In the genomic region with DNA sequence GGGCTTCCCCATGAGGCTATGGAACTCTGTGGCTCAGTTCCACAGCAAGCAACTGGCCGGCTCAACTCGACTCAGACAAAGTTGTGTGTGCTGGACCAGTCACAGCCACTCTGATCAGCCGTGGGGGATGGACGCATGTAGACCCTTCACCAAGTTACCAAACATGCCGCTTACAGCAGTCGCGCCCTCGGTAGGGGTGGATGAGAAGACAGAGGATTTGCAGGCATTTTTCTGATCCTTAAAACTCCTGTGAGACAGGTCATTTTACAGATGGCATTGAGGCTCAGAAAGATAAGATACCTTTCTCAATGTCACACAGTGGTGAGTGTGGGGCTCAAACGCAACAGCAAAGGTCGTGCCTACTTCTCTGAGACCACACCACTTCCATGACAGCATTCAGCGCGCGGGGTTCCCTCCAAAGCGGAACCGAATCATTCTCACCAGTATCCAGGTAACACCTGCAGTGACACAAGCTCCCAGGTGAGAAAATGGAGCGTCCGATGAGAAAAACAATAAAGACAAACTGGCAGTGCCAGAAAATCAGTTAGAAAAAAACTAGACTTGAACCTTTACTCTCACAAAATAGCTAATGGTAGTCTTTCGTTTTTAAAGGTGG, we compare ENCODE assay signal across 13 cellular contexts.
DNase-seq lines count a peak whose midpoint lies in the region; ATAC-seq and TF ChIP-seq lines count a peak whose summit lies in the region.
"Had no signal": no experiment of that assay in that cellular context is flagged by ENCODE, and none has a peak within 500 bp of the region (broad histone marks: within the 10 kb centered on the region; RNA-seq: fewer than 3 reads in every experiment).

No MANE protein-coding gene starts in this region.

- no peak overlapping the region for H4K8ac ChIP-seq in mesendoderm (ENCODE audit: low read depth, low read length)

- CTCF ChIA-PET in WTC11 (lab: Charles Lee) = interaction anchor here (0.7 to 3.6 kb wide), 28 partner anchors 9 to 359 kb away, joined by 3 to 48 read pairs (median 4); partner anchors contain the start of genes PGM2 and RELL1

- no peak overlapping the region for H2BK120ac ChIP-seq in mesendoderm (ENCODE audit: low read depth, low read length)

- H3K27me3 ChIP-seq in GM23338 (ENCODE audit: insufficient read depth) = no peaks in the 10 kb centered on the region
- no peaks in the 10 kb centered on the region for H3K27me3 ChIP-seq in mesendoderm (ENCODE audit: insufficient read depth, low read length, poor library complexity)

- peak overlapping the region; percentile 34 for H3K56ac ChIP-seq in mesendoderm (ENCODE audit: low read length)

- no peaks in the 10 kb centered on the region for H3K79me1 ChIP-seq in mesendoderm (ENCODE audit: low read length)

- POLR2A ChIA-PET in WTC11 (lab: Charles Lee) = no interaction called here

- no peaks in the 10 kb centered on the region; the same call in 1 of the 2 replicates for H3K9me2 ChIP-seq in GM23338 (ENCODE audit: insufficient read depth)

- H4K20me1 ChIP-seq in GM23338 (replicated peaks; ENCODE audit: insufficient read depth) = no peaks in the 10 kb centered on the region

- H3K4me1 ChIP-seq in GM23338 (ENCODE audit: insufficient read depth) (no peaks in the 10 kb centered on the region), mesendoderm (ENCODE audit: control insufficient read depth, low read depth, low read length) (no peaks in the 10 kb centered on the region)

- H2AK5ac ChIP-seq in mesendoderm (ENCODE audit: low read length) = no peak overlapping the region

- H3K27ac Mint-ChIP-seq in CD14-positive monocyte = peak overlapping the region in 4 of 7 donors; percentile 23 to 76 (median 48)
- H3K27ac Mint-ChIP-seq in GM23338 = no peak overlapping the region
- no peak overlapping the region for H3K27ac Mint-ChIP-seq in WTC11
- H3K27ac Mint-ChIP-seq: activated CD4-positive, alpha-beta memory T cell treated with anti-CD3 and anti-CD28 coated beads for 36 hours; B cell; immature natural killer cell had no signal

- H3K27me3 Mint-ChIP-seq in CD14-positive monocyte (ENCODE audit: low read depth in 3 of 3) = peaks cover 0 to under 1% (median 0%) of the 10 kb centered on the region in 3 donors
- H3K27me3 Mint-ChIP-seq in GM23338 (ENCODE audit: insufficient read depth, low read depth, poor library complexity) = no peaks in the 10 kb centered on the region
- peaks cover 3% of the 10 kb centered on the region; the same call in 1 of the 2 replicates for H3K27me3 Mint-ChIP-seq in WTC11 (ENCODE audit: low read depth)
- H3K27me3 Mint-ChIP-seq: activated CD4-positive, alpha-beta memory T cell treated with anti-CD3 and anti-CD28 coated beads for 36 hours had no signal

- H3K27ac ChIP-seq in GM23338 (ENCODE audit: low read depth) = 0 out of 2 replicates have a peak overlapping the region, but pooled peaks have one; percentile 13
- no peak overlapping the region for H3K27ac ChIP-seq in mesendoderm (ENCODE audit: low read depth, low read length)

- no peak overlapping the region for H3K9ac ChIP-seq in mesendoderm (ENCODE audit: low read length)

- H3K4me1 Mint-ChIP-seq in CD14-positive monocyte = peaks cover 62% of the 10 kb centered on the region
- H3K4me1 Mint-ChIP-seq in GM23338 = peaks cover 20% of the 10 kb centered on the region
- peaks cover 30% of the 10 kb centered on the region for H3K4me1 Mint-ChIP-seq in WTC11

- H3K4me3 Mint-ChIP-seq in CD14-positive monocyte (no peak overlapping the region), GM23338 (no peak overlapping the region), WTC11 (no peak overlapping the region)
- H3K4me3 Mint-ChIP-seq: activated CD4-positive, alpha-beta memory T cell treated with anti-CD3 and anti-CD28 coated beads for 36 hours; B cell; immature natural killer cell had no signal

- peak overlapping the region; percentile 90; the same call in 1 of the 2 replicates for H2AFZ ChIP-seq in GM23338

- intact Hi-C loops in CD14-positive monocyte (cut with micrococcal nuclease) = loop anchor here (5.0 to 10.0 kb wide), 5 partner anchors 85 to 435 kb away; partner anchors contain the start of genes PGM2 (in 1 of the 2) and RELL1 (in 1 of the 2)

- H3K4me2 ChIP-seq in GM23338 (no peak overlapping the region), mesendoderm (ENCODE audit: low read length) (no peak overlapping the region)

- H3K36me3 Mint-ChIP-seq in CD14-positive monocyte (peaks cover 4 to 6% of the 10 kb centered on the region in 2 donors), GM23338 (ENCODE audit: low read depth) (no peaks in the 10 kb centered on the region), WTC11 (no peaks in the 10 kb centered on the region)
- H3K36me3 Mint-ChIP-seq: activated CD4-positive, alpha-beta memory T cell treated with anti-CD3 and anti-CD28 coated beads for 36 hours; immature natural killer cell had no signal

- no peak overlapping the region for H3K18ac ChIP-seq in mesendoderm (ENCODE audit: low read length)

- no peaks in the 10 kb centered on the region for H3K79me2 ChIP-seq in GM23338 (replicated peaks; ENCODE audit: insufficient read depth)
- H3K79me2 ChIP-seq in mesendoderm (ENCODE audit: control insufficient read depth, insufficient read depth, low read length) = no peaks in the 10 kb centered on the region

- H2BK15ac ChIP-seq in mesendoderm (replicated peaks; ENCODE audit: low read depth) = no peak overlapping the region

- peaks cover 4 to 13% (median 9%) of the 10 kb centered on the region in 7 donors for H3K9me3 Mint-ChIP-seq in CD14-positive monocyte
- no peaks in the 10 kb centered on the region for H3K9me3 Mint-ChIP-seq in GM23338
- H3K9me3 Mint-ChIP-seq in WTC11 = no peaks in the 10 kb centered on the region
- H3K9me3 Mint-ChIP-seq: activated CD4-positive, alpha-beta memory T cell treated with anti-CD3 and anti-CD28 coated beads for 36 hours; activated T-helper 2 cell treated with anti-CD3 and anti-CD28 coated beads, Interferon-gamma antibody, Interleukin-2, Interleukin-4, amounts not matched to agents 10 μg/mL and 5 μg/mL and 100 μg/mL, durations not matched to agents 14 hours and 24 hours and 36 hours; immature natural killer cell had no signal

- H3F3A ChIP-seq in GM23338 (replicated peaks; ENCODE audit: low read depth) = no peaks in the 10 kb centered on the region

- no peaks in the 10 kb centered on the region for H3K36me3 ChIP-seq in GM23338 (ENCODE audit: insufficient read depth)
- H3K36me3 ChIP-seq in mesendoderm (ENCODE audit: control insufficient read depth, insufficient read depth, low read length) = no peaks in the 10 kb centered on the region

- no peak overlapping the region for H3K4ac ChIP-seq in mesendoderm (ENCODE audit: low read depth, low read length)

- ATAC-seq in GM23338 (peak; percentile 59), WTC11 (peak; percentile 34)

- no peak for DNase-seq in CD14-positive monocyte (ENCODE audit: low spot score)
- peak; percentile 51 for DNase-seq in GM23338 (ENCODE audit: low spot score)
- DNase-seq in WTC11 (ENCODE audit: low spot score) = no peak
- DNase-seq in mesendoderm = no peak
- DNase-seq in germinal center (ENCODE audit: low spot score) = no peak
- DNase-seq in SIG-M5 (lab: John Stamatoyannopoulos, UW) = no peak
- no peak for DNase-seq in SW 1271 (lab: John Stamatoyannopoulos, UW)
- DNase-seq: DMS79, NCI-H1436 treated with DMSO at 0.1 percent for 48 hours had no signal

- no peak overlapping the region for H2BK5ac ChIP-seq in mesendoderm (ENCODE audit: low read length)

- H3K4me3 ChIP-seq in GM23338 = no peak overlapping the region
- H3K4me3 ChIP-seq in mesendoderm (ENCODE audit: low read length) = no peak overlapping the region

- no peak overlapping the region for H3K23ac ChIP-seq in mesendoderm (ENCODE audit: low read length)

- no CpG with 5 or more reads among the region's 18 CpGs for WGBS in mesendoderm (ENCODE audit: extremely low coverage, insufficient coverage, low lambda C conversion rate)

- no peak overlapping the region for H4K5ac ChIP-seq in mesendoderm (ENCODE audit: low read length)

- TF ChIP-seq CTCF in CD14-positive monocyte (IDR thresholded peaks at IDR 0.05) = no peak
- TF ChIP-seq CTCF in GM23338 (conservative IDR thresholded peaks at IDR 0.05; ENCODE audit: low read depth in 2 of 2) = no peak
- TF ChIP-seq CTCF in WTC11 (IDR thresholded peaks at IDR 0.05) = no peak

TF ChIP-seq in GM23338, 12 proteins besides CTCF, POLR2A, EP300 and RAD21:
- TF ChIP-seq NANOG (IDR thresholded peaks at IDR 0.05; ENCODE audit: borderline replicate concordance) = no peak
- no peak for TF ChIP-seq EZH2phosphoT487 (IDR thresholded peaks at IDR 0.05; ENCODE audit: unreplicated experiment)

TF ChIP-seq in WTC11, 78 proteins besides CTCF, POLR2A, EP300 and RAD21 (continues in another document):
- no peak for TF ChIP-seq JUN (CRISPR knock-in tag; IDR thresholded peaks at IDR 0.05)
- TF ChIP-seq MAX (CRISPR knock-in tag; IDR thresholded peaks at IDR 0.05) = no peak
- TF ChIP-seq ZNF532 (CRISPR knock-in tag; IDR thresholded peaks at IDR 0.05; ENCODE audit: borderline replicate concordance) = no peak

Comparison
In these comparisons a context has a peak if more than half of its experiments do, and no peak if none do; other contexts are left out.
1. H3K27ac Mint-ChIP-seq: peak in CD14-positive monocyte (4 of 7); none in GM23338 (single experiment) and WTC11 (single experiment).